ENCODE assay signal across 26 cellular contexts in the genomic region with DNA sequence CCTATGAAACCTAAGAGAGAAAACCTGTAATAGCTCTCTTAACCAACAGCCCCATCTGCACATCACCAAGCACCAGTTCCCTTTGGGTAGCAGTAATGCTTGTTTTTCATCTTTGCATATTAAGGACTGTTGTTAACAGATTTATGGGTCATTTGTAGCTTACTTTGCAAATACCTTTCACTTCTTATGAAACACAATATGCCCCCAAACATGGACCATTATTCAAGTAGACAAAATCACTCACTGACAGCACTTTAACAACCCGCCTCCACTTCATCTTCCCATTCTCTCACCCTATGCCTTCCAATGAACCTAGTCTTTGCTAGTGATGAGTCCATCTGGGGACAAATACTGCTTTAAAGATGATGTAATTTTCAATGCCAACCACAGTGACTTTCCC.
DNase-seq lines count a peak whose midpoint lies in the region; ATAC-seq and TF ChIP-seq lines count a peak whose summit lies in the region.
"Had no signal": no experiment of that assay in that cellular context is flagged by ENCODE, and none has a peak within 500 bp of the region (broad histone marks: within the 10 kb centered on the region; RNA-seq: fewer than 3 reads in every experiment).

No MANE protein-coding gene starts in this region.

- no peaks in the 10 kb centered on the region for H3K9me3 ChIP-seq in A673 (ENCODE audit: low read depth, low read length, poor library complexity, severe bottlenecking)
- H3K9me3 ChIP-seq in HEK293 (ENCODE audit: control insufficient read depth, insufficient read depth, low read depth, low read length), result no peaks in the 10 kb centered on the region
- peaks cover 2% of the 10 kb centered on the region; the same call in 1 of the 2 replicates for H3K9me3 ChIP-seq in Panc1 (ENCODE audit: control insufficient read depth, insufficient read depth, low read depth, low read length)
- H3K9me3 ChIP-seq in gastroesophageal sphincter, result no peaks in the 10 kb centered on the region
- H3K9me3 ChIP-seq: MG63 had no signal

- H3K4me3 Mint-ChIP-seq in activated CD8-positive, alpha-beta memory T cell treated with anti-CD3 and anti-CD28 coated beads, Interleukin-2, amount 10 ng/mL, durations not matched to agents 7 days and 5 days, result no peak overlapping the region
- H3K4me3 Mint-ChIP-seq in activated CD8-positive, alpha-beta T cell treated with anti-CD3 and anti-CD28 coated beads for 36 hours, result no peak overlapping the region
- H3K4me3 Mint-ChIP-seq: B cell; CD8-positive, alpha-beta T cell had no signal

- no peak overlapping the region for H3K27ac Mint-ChIP-seq in activated CD8-positive, alpha-beta memory T cell treated with anti-CD3 and anti-CD28 coated beads, Interleukin-2, amount 10 ng/mL, durations not matched to agents 7 days and 5 days
- H3K27ac Mint-ChIP-seq in activated CD8-positive, alpha-beta T cell treated with anti-CD3 and anti-CD28 coated beads for 36 hours, result no peak overlapping the region
- H3K27ac Mint-ChIP-seq: B cell; CD8-positive, alpha-beta T cell had no signal

- no peaks in the 10 kb centered on the region for H3K27me3 Mint-ChIP-seq in activated CD8-positive, alpha-beta memory T cell treated with anti-CD3 and anti-CD28 coated beads, Interleukin-2, amount 10 ng/mL, durations not matched to agents 7 days and 5 days
- no peaks in the 10 kb centered on the region for H3K27me3 Mint-ChIP-seq in activated CD8-positive, alpha-beta T cell treated with anti-CD3 and anti-CD28 coated beads for 36 hours
- H3K27me3 Mint-ChIP-seq: B cell had no signal

- WGBS in gastroesophageal sphincter (ENCODE audit: low coverage in 1 of 2), 2 donors, result 100% methylated on average over 1 of the region's 1 CpG

- POLR2A ChIA-PET in A673 (lab: Charles Lee; ENCODE audit: low non-redundant PET), result no interaction called here
- POLR2A ChIA-PET in HEK293 (lab: Yijun Ruan, JAX), result no interaction called here
- POLR2A ChIA-PET in Panc1 (lab: Charles Lee), result no interaction called here
- POLR2A ChIA-PET in activated CD8-positive, alpha-beta T cell treated with anti-CD3 and anti-CD28 coated beads for 36 hours (lab: Charles Lee), result no interaction called here

- H3K4me1 ChIP-seq in A673 (ENCODE audit: insufficient read depth, low read length, poor library complexity, severe bottlenecking) (no peaks in the 10 kb centered on the region), HEK293 (ENCODE audit: control insufficient read depth, insufficient read depth, low read length) (peaks cover 4% of the 10 kb centered on the region; the same call in 1 of the 2 replicates), Panc1 (ENCODE audit: control insufficient read depth, insufficient read depth, low read length) (no peaks in the 10 kb centered on the region), gastroesophageal sphincter (peaks cover 0 to 37% (median 0%) of the 10 kb centered on the region in 3 donors)

- peaks cover 29% of the 10 kb centered on the region for H3K36me3 Mint-ChIP-seq in activated CD8-positive, alpha-beta memory T cell treated with anti-CD3 and anti-CD28 coated beads, Interleukin-2, amount 10 ng/mL, durations not matched to agents 7 days and 5 days
- peaks cover 41% of the 10 kb centered on the region for H3K36me3 Mint-ChIP-seq in activated CD8-positive, alpha-beta T cell treated with anti-CD3 and anti-CD28 coated beads for 36 hours (ENCODE audit: low read depth)

- no peak for TF ChIP-seq EP300 in gastroesophageal sphincter (IDR thresholded peaks at IDR 0.05)

- BruUV-seq in A673 (replicated peaks; lab: Mats Ljungman, UMichigan), result TSS peak; percentile 14
- BruUV-seq in Panc1 (replicated peaks; lab: Mats Ljungman, UMichigan), result TSS peak; percentile 46

- ATAC-seq in Panc1, result no peak
- no peak for ATAC-seq in gastroesophageal sphincter
- no peak for ATAC-seq in GM21381 (IDR thresholded peaks at IDR 0.05; ENCODE audit: unreplicated experiment)
- no peak for ATAC-seq in activated CD8-positive, alpha-beta memory T cell treated with anti-CD3 and anti-CD28 coated beads, Interleukin-2, amount 10 ng/mL, durations not matched to agents 7 days and 5 days
- no peak for ATAC-seq in activated CD8-positive, alpha-beta T cell treated with anti-CD3 and anti-CD28 coated beads for 36 hours
- ATAC-seq: A549; CD8-positive, alpha-beta T cell; HCT116 had no signal

- intact Hi-C loops in A673 (cut with micrococcal nuclease; ENCODE audit: unreplicated experiment) (no loop called here), Panc1 (cut with micrococcal nuclease; ENCODE audit: unreplicated experiment) (no loop called here)
- intact Hi-C loops in activated CD8-positive, alpha-beta T cell treated with anti-CD3 and anti-CD28 coated beads for 36 hours (cut with micrococcal nuclease), result no loop called here

- DNase-seq in A673 (ENCODE audit: low spot score), result no peak
- no peak for DNase-seq in Panc1 (ENCODE audit: low read depth, low spot score)
- no peak for DNase-seq in activated CD8-positive, alpha-beta memory T cell treated with anti-CD3 and anti-CD28 coated beads, Interleukin-2, amount 10 ng/mL, durations not matched to agents 7 days and 5 days
- no peak for DNase-seq in activated CD8-positive, alpha-beta T cell treated with anti-CD3 and anti-CD28 coated beads for 36 hours
- DNase-seq: CD8-positive, alpha-beta T cell; DMS 273 treated with DMSO at 0.1 percent for 48 hours; DMS79; EL; GDM1; KBM-7; MG63; NCI-H1105 treated with DMSO at 0.1 percent for 48 hours; NCI-H146; NCI-H1930; NCI-H2107; NCI-H446 treated with DMSO at 0.1 percent for 48 hours; NCI-H526; SIG-M5 had no signal

- H3K4me1 Mint-ChIP-seq in activated CD8-positive, alpha-beta memory T cell treated with anti-CD3 and anti-CD28 coated beads, Interleukin-2, amount 10 ng/mL, durations not matched to agents 7 days and 5 days, result no peaks in the 10 kb centered on the region
- H3K4me1 Mint-ChIP-seq in activated CD8-positive, alpha-beta T cell treated with anti-CD3 and anti-CD28 coated beads for 36 hours (ENCODE audit: low read depth), result no peaks in the 10 kb centered on the region
- H3K4me1 Mint-ChIP-seq: B cell had no signal

- CTCF ChIA-PET in A673 (lab: Charles Lee) (no interaction called here), HEK293 (lab: Yijun Ruan, JAX) (interaction anchor here (0.6 to 0.7 kb wide), 2 partner anchors 14 to 120 kb away, joined by 3 to 4 read pairs; no protein-coding TSS in a partner anchor), Panc1 (lab: Charles Lee) (no interaction called here)
- CTCF ChIA-PET in activated CD8-positive, alpha-beta memory T cell treated with anti-CD3 and anti-CD28 coated beads, Interleukin-2, amount 10 ng/mL, durations not matched to agents 7 days and 5 days (lab: Charles Lee), result interaction anchor here (0.6 kb wide), 1 partner anchor 441 kb away, joined by 3 read pairs; no protein-coding TSS in a partner anchor
- CTCF ChIA-PET in activated CD8-positive, alpha-beta T cell treated with anti-CD3 and anti-CD28 coated beads for 36 hours (lab: Charles Lee), result interaction anchor here (0.7 to 4.4 kb wide), 3 partner anchors 16 to 158 kb away, joined by 3 to 23 read pairs (median 4); no protein-coding TSS in a partner anchor

- no peak overlapping the region for H3K4me3 ChIP-seq in A673 (ENCODE audit: low read depth, low read length, poor library complexity, severe bottlenecking)
- no peak overlapping the region for H3K4me3 ChIP-seq in HEK293 (ENCODE audit: low read depth, low read length)
- H3K4me3 ChIP-seq in Panc1 (ENCODE audit: low read depth in 2 of 2, low read length in 2 of 2), result no peak overlapping the region
- H3K4me3 ChIP-seq in gastroesophageal sphincter, result no peak overlapping the region
- H3K4me3 ChIP-seq: A549, MG63, SK-N-MC had no signal

- in situ Hi-C loops in Panc1 (cut with HindIII; ENCODE audit: low pct_unique_long_range_greater_than_20kb, low sequenced_read_pairs), result no loop called here

- H3K27ac ChIP-seq in A673 (ENCODE audit: low read depth, low read length, poor library complexity, severe bottlenecking) (no peak overlapping the region), HEK293 (ENCODE audit: extremely low read depth, low read depth, low read length) (no peak overlapping the region), Panc1 (ENCODE audit: low read length) (no peak overlapping the region), gastroesophageal sphincter (peak overlapping the region in 3 of 4 donors; percentile 77 to 87 (median 78))
- H3K27ac ChIP-seq: A549, C4-2B, SK-N-MC had no signal

- H3K36me3 ChIP-seq in A673 (ENCODE audit: insufficient read depth, low read length, poor library complexity, severe bottlenecking), result peaks cover 41% of the 10 kb centered on the region
- peaks cover 26 to 33% of the 10 kb centered on the region in 2 experiments for H3K36me3 ChIP-seq in HEK293 (ENCODE audit: control insufficient read depth in 2 of 2, insufficient read depth in 1 of 2, low read length in 2 of 2)
- peaks cover 24% of the 10 kb centered on the region for H3K36me3 ChIP-seq in Panc1 (ENCODE audit: control insufficient read depth, insufficient read depth, low read length)
- H3K36me3 ChIP-seq in gastroesophageal sphincter, result peaks cover 0 to 37% of the 10 kb centered on the region in 2 donors

- no peaks in the 10 kb centered on the region for H3K9me3 Mint-ChIP-seq in activated CD8-positive, alpha-beta memory T cell treated with anti-CD3 and anti-CD28 coated beads, Interleukin-2, amount 10 ng/mL, durations not matched to agents 7 days and 5 days (ENCODE audit: low read depth)
- H3K9me3 Mint-ChIP-seq in activated CD8-positive, alpha-beta T cell treated with anti-CD3 and anti-CD28 coated beads for 36 hours, result peaks cover under 1% of the 10 kb centered on the region

- no peak for TF ChIP-seq CTCF in A673 (conservative IDR thresholded peaks at IDR 0.05; ENCODE audit: low read depth, low read length)
- TF ChIP-seq CTCF in HEK293 (tag by site-specific recombination; IDR thresholded peaks at IDR 0.05), result no peak
- TF ChIP-seq CTCF in Panc1 (IDR thresholded peaks at IDR 0.05), result no peak
- TF ChIP-seq CTCF in gastroesophageal sphincter (IDR thresholded peaks at IDR 0.05), result no peak
- no peak for TF ChIP-seq CTCF in activated CD8-positive, alpha-beta T cell treated with anti-CD3 and anti-CD28 coated beads for 36 hours (IDR thresholded peaks at IDR 0.05)

- no peak for TF ChIP-seq POLR2A in gastroesophageal sphincter (IDR thresholded peaks at IDR 0.05)

- H3K27me3 ChIP-seq in A673 (replicated peaks; ENCODE audit: insufficient read depth, low read depth, low read length, poor library complexity) (no peaks in the 10 kb centered on the region), Panc1 (ENCODE audit: control insufficient read depth, insufficient read depth, low read length) (no peaks in the 10 kb centered on the region), gastroesophageal sphincter (no peaks in the 10 kb centered on the region)
- H3K27me3 ChIP-seq: MG63 had no signal

TF ChIP-seq in HEK293, 187 proteins besides CTCF, POLR2A, EP300 and RAD21 (continues in another document):
- TF ChIP-seq OSR2 (tag by site-specific recombination; IDR thresholded peaks at IDR 0.05), result peak; percentile 13; the same call in 1 of the 2 replicates

Comparison
In these comparisons a context has a peak if more than half of its experiments do, and no peak if none do; other contexts are left out.
1. H3K27ac ChIP-seq: peak in gastroesophageal sphincter (3 of 4); none in A673 (single experiment), HEK293 (single experiment) and Panc1 (single experiment).
2. CTCF ChIA-PET loops: an anchor here in HEK293 (0.6 to 0.7 kb wide), activated CD8-positive, alpha-beta memory T cell treated with anti-CD3 and anti-CD28 coated beads, Interleukin-2, amount 10 ng/mL, durations not matched to agents 7 days and 5 days (0.6 kb wide) and activated CD8-positive, alpha-beta T cell treated with anti-CD3 and anti-CD28 coated beads for 36 hours (0.7 to 4.4 kb wide); none called in A673 and Panc1.